Comparison of ENCODE assay signal across 9 cellular contexts in the genomic region with DNA sequence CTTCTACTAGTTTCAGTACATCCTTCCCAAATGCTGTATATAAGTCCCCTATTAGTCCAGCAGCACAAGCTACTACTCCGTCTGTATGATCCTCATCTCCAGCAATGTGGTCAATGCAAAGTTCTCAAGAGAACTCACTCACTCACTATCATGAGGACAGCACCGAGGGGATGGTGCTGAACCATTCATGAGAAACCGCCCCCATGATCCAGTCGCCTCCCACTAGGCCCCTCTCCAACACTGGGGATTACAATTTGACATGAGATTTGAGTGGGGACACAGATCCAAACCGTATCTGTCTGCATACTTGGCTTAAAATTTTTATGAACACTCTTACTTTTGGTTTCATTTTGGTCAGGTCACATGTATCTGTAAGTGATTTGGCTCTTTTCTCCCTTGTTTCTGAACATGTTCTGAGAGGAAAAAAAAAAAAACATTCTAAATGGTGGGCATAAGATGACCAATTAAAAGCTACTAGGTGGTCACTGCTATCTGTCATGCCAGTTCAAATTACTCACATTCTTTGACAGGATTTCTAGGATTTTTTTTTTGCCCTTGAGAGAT.
DNase-seq lines count a peak whose midpoint lies in the region; ATAC-seq, FAIRE-seq and TF ChIP-seq lines count a peak whose summit lies in the region.
"Had no signal": no experiment of that assay in that cellular context is flagged by ENCODE, and none has a peak within 500 bp of the region (broad histone marks: within the 10 kb centered on the region; RNA-seq: fewer than 3 reads in every experiment).

No MANE protein-coding gene starts in this region.

- H3K27me3 ChIP-seq in keratinocyte (ENCODE audit: control insufficient read depth, extremely low read depth, insufficient read depth, low read length), result peaks cover 4% of the 10 kb centered on the region
- no peaks in the 10 kb centered on the region for H3K27me3 ChIP-seq in upper lobe of left lung

- peak overlapping the region; percentile 62 for H3K4me3 Mint-ChIP-seq in activated T-helper 2 cell treated with anti-CD3 and anti-CD28 coated beads, Interferon-gamma antibody, Interleukin-2, Interleukin-4, amounts not matched to agents 10 μg/mL and 5 μg/mL and 100 μg/mL, durations not matched to agents 14 hours and 24 hours and 36 hours (ENCODE audit: low read depth)

- H3K9me3 ChIP-seq in keratinocyte (ENCODE audit: control insufficient read depth, low read depth, low read length) (no peaks in the 10 kb centered on the region), upper lobe of left lung (no peaks in the 10 kb centered on the region)

- H3K9me1 ChIP-seq in keratinocyte (ENCODE audit: control insufficient read depth, extremely low read depth, insufficient read depth, low read length), result no peaks in the 10 kb centered on the region

- no peaks in the 10 kb centered on the region for H4K20me1 ChIP-seq in keratinocyte (ENCODE audit: control insufficient read depth, extremely low read depth, insufficient read depth, low read length)

- peak overlapping the region; percentile 44 for H3K4me2 ChIP-seq in keratinocyte (ENCODE audit: control insufficient read depth, extremely low read depth, insufficient read depth, low read depth, low read length)

- WGBS in upper lobe of left lung, 2 donors, result 68 to 70% methylated on average over 5 of the region's 5 CpGs

- TF ChIP-seq CTCF in keratinocyte (optimal IDR thresholded peaks at IDR 0.05 in 1 of 3, IDR thresholded peaks at IDR 0.05 in 1 of 3, conservative IDR thresholded peaks at IDR 0.05 in 1 of 3; ENCODE audit: extremely low read depth in 1 of 3, insufficient read depth in 2 of 3, low read length in 3 of 3) (no peak), upper lobe of left lung (IDR thresholded peaks at IDR 0.05) (no peak)

- dilution Hi-C loops in keratinocyte (cut with MboI; ENCODE audit: extremely low pct_ligation_motif_present, low sequenced_read_pairs), result no loop called here

- ATAC-seq in left cardiac atrium, result peak; percentile 30 to 53
- ATAC-seq in Right ventricle myocardium superior (ENCODE audit: poor library complexity), result no peak
- peak in 1 of 2 donors; percentile 26 for ATAC-seq in upper lobe of left lung (ENCODE audit: low FRiP score in 2 of 2)

- peaks cover 19% of the 10 kb centered on the region for H3K4me1 Mint-ChIP-seq in activated T-helper 2 cell treated with anti-CD3 and anti-CD28 coated beads, Interferon-gamma antibody, Interleukin-2, Interleukin-4, amounts not matched to agents 10 μg/mL and 5 μg/mL and 100 μg/mL, durations not matched to agents 14 hours and 24 hours and 36 hours (ENCODE audit: low read depth)

- H3K27ac ChIP-seq in keratinocyte (ENCODE audit: control insufficient read depth, insufficient read depth, low read length) (no peak overlapping the region), upper lobe of left lung (peak overlapping the region in 1 of 4 donors; percentile 0)

- no peak for DNase-seq in left cardiac atrium
- no peak for DNase-seq in Right ventricle myocardium superior
- no peak for DNase-seq in activated T-helper 2 cell treated with anti-CD3 and anti-CD28 coated beads, Interferon-gamma antibody, Interleukin-2, Interleukin-4, amounts not matched to agents 10 μg/mL and 5 μg/mL and 100 μg/mL, durations not matched to agents 14 hours and 24 hours and 36 hours (ENCODE audit: low spot score)
- DNase-seq in keratinocyte (ENCODE audit: low read depth, low spot score), result no peak
- no peak for DNase-seq in upper lobe of left lung
- DNase-seq in activated effector memory CD4-positive, alpha-beta T cell treated with anti-CD3 and anti-CD28 coated beads, Interleukin-2, amount 50 U/mL, for 16 hours, result no peak
- no peak for DNase-seq in MV-4-11 (lab: John Stamatoyannopoulos, UW)
- DNase-seq in NCI-H524 (lab: John Stamatoyannopoulos, UW), result no peak
- DNase-seq: Kasumi-1 had no signal

- H3K36me3 ChIP-seq in keratinocyte (ENCODE audit: control insufficient read depth in 2 of 2, extremely low read depth in 1 of 2, insufficient read depth in 2 of 2, low read length in 2 of 2), result no peaks in the 10 kb centered on the region
- H3K36me3 ChIP-seq in upper lobe of left lung, result no peaks in the 10 kb centered on the region

- peaks cover 11% of the 10 kb centered on the region for H3K36me3 Mint-ChIP-seq in activated T-helper 2 cell treated with anti-CD3 and anti-CD28 coated beads, Interferon-gamma antibody, Interleukin-2, Interleukin-4, amounts not matched to agents 10 μg/mL and 5 μg/mL and 100 μg/mL, durations not matched to agents 14 hours and 24 hours and 36 hours (ENCODE audit: low read depth)

- H3K4me1 ChIP-seq in keratinocyte (ENCODE audit: control insufficient read depth, extremely low read depth, insufficient read depth, low read length) (no peaks in the 10 kb centered on the region), upper lobe of left lung (no peaks in the 10 kb centered on the region)

- H2AFZ ChIP-seq in keratinocyte (ENCODE audit: control insufficient read depth, low read length), result peak overlapping the region; percentile 32

- H3K4me3 ChIP-seq in keratinocyte (ENCODE audit: control insufficient read depth in 2 of 3, extremely low read depth in 1 of 3, insufficient read depth in 2 of 3, low read depth in 1 of 3, low read length in 3 of 3) (peak overlapping the region in 1 of 3 experiments; percentile 56), upper lobe of left lung (peak overlapping the region in 3 of 4 donors; percentile 18 to 39 (median 37))

- H3K27me3 Mint-ChIP-seq in activated T-helper 2 cell treated with anti-CD3 and anti-CD28 coated beads, Interferon-gamma antibody, Interleukin-2, Interleukin-4, amounts not matched to agents 10 μg/mL and 5 μg/mL and 100 μg/mL, durations not matched to agents 14 hours and 24 hours and 36 hours (ENCODE audit: low read depth), result peaks cover 7% of the 10 kb centered on the region

- no peak for FAIRE-seq in keratinocyte (lab: Jason Lieb, UNC)

- H3K9ac ChIP-seq in keratinocyte (ENCODE audit: control insufficient read depth, extremely low read depth, insufficient read depth, low read length), result peak overlapping the region; percentile 18

- peaks cover 15% of the 10 kb centered on the region for H3K9me3 Mint-ChIP-seq in activated T-helper 2 cell treated with anti-CD3 and anti-CD28 coated beads, Interferon-gamma antibody, Interleukin-2, Interleukin-4, amounts not matched to agents 10 μg/mL and 5 μg/mL and 100 μg/mL, durations not matched to agents 14 hours and 24 hours and 36 hours

- no peak for TF ChIP-seq EP300 in upper lobe of left lung (IDR thresholded peaks at IDR 0.05)

- TF ChIP-seq POLR2A in upper lobe of left lung (IDR thresholded peaks at IDR 0.05), result no peak

- peak overlapping the region; percentile 62 for H3K27ac Mint-ChIP-seq in activated T-helper 2 cell treated with anti-CD3 and anti-CD28 coated beads, Interferon-gamma antibody, Interleukin-2, Interleukin-4, amounts not matched to agents 10 μg/mL and 5 μg/mL and 100 μg/mL, durations not matched to agents 14 hours and 24 hours and 36 hours

- H3K79me2 ChIP-seq in keratinocyte (ENCODE audit: control insufficient read depth, insufficient read depth, low read length), result no peaks in the 10 kb centered on the region

- intact Hi-C loops in left cardiac atrium (cut with DNase I), result no loop called here
- intact Hi-C loops in Right ventricle myocardium superior (cut with DNase I), result no loop called here
- intact Hi-C loops in activated T-helper 2 cell treated with anti-CD3 and anti-CD28 coated beads, Interferon-gamma antibody, Interleukin-2, Interleukin-4, amounts not matched to agents 10 μg/mL and 5 μg/mL and 100 μg/mL, durations not matched to agents 14 hours and 24 hours and 36 hours (cut with micrococcal nuclease), result no loop called here
